Comparison of ENCODE assay signal across 10 cellular contexts in genomic region chr6:93036835-93037234, GRCh38.
DNase-seq lines count a peak whose midpoint lies in the region; ATAC-seq, FAIRE-seq and TF ChIP-seq lines count a peak whose summit lies in the region.
"Had no signal": no experiment of that assay in that cellular context is flagged by ENCODE, and none has a peak within 500 bp of the region (broad histone marks: within the 10 kb centered on the region; RNA-seq: fewer than 3 reads in every experiment).

No MANE protein-coding gene starts in this region.

- DNase-seq in GM12865 (ENCODE audit: low read depth) (peak; percentile 17), Kasumi-1 (lab: John Stamatoyannopoulos, UW) (peak; percentile 12 to 19), amniotic epithelial cell (ENCODE audit: low read depth) (peak; percentile 52), mesendoderm (peak; percentile 52), RCC 7860 (ENCODE audit: low spot score) (no peak), NOMO-1 (lab: John Stamatoyannopoulos, UW; ENCODE audit: unreplicated experiment in 2 of 2) (no peak), EL (no peak)
- DNase-seq: stimulated activated CD4-positive, alpha-beta T cell treated with anti-CD3 and anti-CD28 coated beads, Interleukin-4, amount 100 ng/mL, for 4 hours had no signal

- no peak overlapping the region for H3K4me3 ChIP-seq in GM12865 (ENCODE audit: low read depth, low read length)
- H3K4me3 ChIP-seq in mesendoderm (ENCODE audit: low read length): no peak overlapping the region

- no peak overlapping the region for H3K27ac ChIP-seq in mesendoderm (ENCODE audit: low read depth, low read length)

- no peak for FAIRE-seq in RCC 7860 (lab: Jason Lieb, UNC)
- FAIRE-seq: GM12891 had no signal

- H3K9ac ChIP-seq in mesendoderm (ENCODE audit: low read length): no peak overlapping the region

- no peak overlapping the region for H2BK5ac ChIP-seq in mesendoderm (ENCODE audit: low read length)

- H3K79me1 ChIP-seq in mesendoderm (ENCODE audit: low read length): no peaks in the 10 kb centered on the region

- H3K23ac ChIP-seq in mesendoderm (ENCODE audit: low read length): no peak overlapping the region

- no peak for ATAC-seq in HG03457 (IDR thresholded peaks at IDR 0.05; ENCODE audit: unreplicated experiment)

- H2BK120ac ChIP-seq in mesendoderm (ENCODE audit: low read depth, low read length): no peak overlapping the region

- H3K56ac ChIP-seq in mesendoderm (ENCODE audit: low read length): no peak overlapping the region

- no peaks in the 10 kb centered on the region for H3K27me3 ChIP-seq in mesendoderm (ENCODE audit: insufficient read depth, low read length, poor library complexity)

- no peak overlapping the region for H3K4ac ChIP-seq in mesendoderm (ENCODE audit: low read depth, low read length)

- no peaks in the 10 kb centered on the region for H3K36me3 ChIP-seq in mesendoderm (ENCODE audit: control insufficient read depth, insufficient read depth, low read length)

- H2AK5ac ChIP-seq in mesendoderm (ENCODE audit: low read length): no peak overlapping the region

- H3K4me1 ChIP-seq in mesendoderm (ENCODE audit: control insufficient read depth, low read depth, low read length): no peaks in the 10 kb centered on the region

- no peak overlapping the region for H3K18ac ChIP-seq in mesendoderm (ENCODE audit: low read length)

- no peak overlapping the region for H4K8ac ChIP-seq in mesendoderm (ENCODE audit: low read depth, low read length)

- no peak overlapping the region for H3K4me2 ChIP-seq in mesendoderm (ENCODE audit: low read length)

- H2BK15ac ChIP-seq in mesendoderm (replicated peaks; ENCODE audit: low read depth): no peak overlapping the region

- no CpG with 5 or more reads among the region's 1 CpG for WGBS in mesendoderm (ENCODE audit: extremely low coverage, insufficient coverage, low lambda C conversion rate)

- peak; percentile 31 for TF ChIP-seq CTCF in GM12865 (IDR thresholded peaks at IDR 0.05; ENCODE audit: insufficient read depth, low read depth, low read length, missing control alignments)

- no peaks in the 10 kb centered on the region for H3K79me2 ChIP-seq in mesendoderm (ENCODE audit: control insufficient read depth, insufficient read depth, low read length)

- no peak overlapping the region for H4K5ac ChIP-seq in mesendoderm (ENCODE audit: low read length)

Comparison
In these comparisons a context has a peak if more than half of its experiments do, and no peak if none do; other contexts are left out.
1. DNase-seq: peak in GM12865 (single experiment), Kasumi-1 (2 of 2), amniotic epithelial cell (single experiment) and mesendoderm (single experiment); none in RCC 7860 (single experiment), NOMO-1 (0 of 2) and EL (single experiment).